ENCODE assay signal across 19 cellular contexts in genomic region chr9:134492721-134493470, GRCh38.
DNase-seq lines count a peak whose midpoint lies in the region; ATAC-seq and TF ChIP-seq lines count a peak whose summit lies in the region.
"Had no signal": no experiment of that assay in that cellular context is flagged by ENCODE, and none has a peak within 500 bp of the region (broad histone marks: within the 10 kb centered on the region; RNA-seq: fewer than 3 reads in every experiment).

No MANE protein-coding gene starts in this region.

- no peaks in the 10 kb centered on the region for H4K20me1 ChIP-seq in fibroblast of lung (ENCODE audit: control insufficient read depth, extremely low read depth, insufficient read depth, low read length)

- H3K9ac ChIP-seq in fibroblast of lung (ENCODE audit: insufficient read depth, low read length), result no peak overlapping the region

- H3K9me3 ChIP-seq in heart left ventricle (no peaks in the 10 kb centered on the region), fibroblast of lung (ENCODE audit: control insufficient read depth, insufficient read depth, low read depth, low read length) (no peaks in the 10 kb centered on the region), vagina (no peaks in the 10 kb centered on the region)

- no peak for TF ChIP-seq POLR2A in heart left ventricle (IDR thresholded peaks at IDR 0.05)
- TF ChIP-seq POLR2A in vagina (IDR thresholded peaks at IDR 0.05), result no peak

- H3K36me3 ChIP-seq in heart left ventricle (no peaks in the 10 kb centered on the region), fibroblast of lung (ENCODE audit: control insufficient read depth, insufficient read depth, low read length) (no peaks in the 10 kb centered on the region), vagina (no peaks in the 10 kb centered on the region)

- H3K27ac ChIP-seq in heart left ventricle (peak overlapping the region in 2 of 12 donors; percentile 28 to 39), fibroblast of lung (ENCODE audit: insufficient read depth, low read length) (peak overlapping the region; percentile 64), vagina (peak overlapping the region; percentile 67)
- H3K27ac ChIP-seq: RWPE1 had no signal

- no peaks in the 10 kb centered on the region for H3K27me3 Mint-ChIP-seq in neural crest cell (ENCODE audit: low read depth)

- TF ChIP-seq CTCF in heart left ventricle (IDR thresholded peaks at IDR 0.05), result no peak
- TF ChIP-seq CTCF in fibroblast of lung (conservative IDR thresholded peaks at IDR 0.05 in 1 of 2, IDR thresholded peaks at IDR 0.05 in 1 of 2; ENCODE audit: low read depth in 1 of 2, low read length in 2 of 2), result no peak
- no peak for TF ChIP-seq CTCF in neural crest cell (conservative IDR thresholded peaks at IDR 0.05)
- no peak for TF ChIP-seq CTCF in vagina (IDR thresholded peaks at IDR 0.05)

- H3K79me2 ChIP-seq in fibroblast of lung (ENCODE audit: control insufficient read depth, insufficient read depth, low read length), result no peaks in the 10 kb centered on the region

- ATAC-seq in Right ventricle myocardium superior (ENCODE audit: poor library complexity) (no peak), heart left ventricle (no peak), HG03457 (IDR thresholded peaks at IDR 0.05; ENCODE audit: unreplicated experiment) (no peak)
- ATAC-seq: naive thymus-derived CD4-positive, alpha-beta T cell; stimulated activated naive CD8-positive, alpha-beta T cell treated with anti-CD3 and anti-CD28 coated beads, Interleukin-15, Interleukin-2, amounts not matched to agents 100 U/mL and 50 U/mL, for 24 hours had no signal

- peak; percentile 36 for DNase-seq in Right ventricle myocardium superior
- DNase-seq in heart left ventricle, result no peak
- no peak for DNase-seq in fibroblast of lung (ENCODE audit: low read depth in 2 of 2)
- no peak for DNase-seq in neural crest cell (ENCODE audit: low read depth, low spot score)
- no peak for DNase-seq in vagina (ENCODE audit: extremely low spot score in 2 of 2)
- DNase-seq in NCI-H748 (lab: John Stamatoyannopoulos, UW; ENCODE audit: unreplicated experiment), result no peak
- no peak for DNase-seq in T-helper 2 cell
- DNase-seq: activated CD4-positive, CD25-positive, alpha-beta regulatory T cell; activated effector memory CD4-positive, alpha-beta T cell treated with Interleukin-2 at 50 U/mL for 16 hours; anterior cingulate cortex; DND-41; naive thymus-derived CD4-positive, alpha-beta T cell; NCI-H1436 treated with DMSO at 0.1 percent for 48 hours; NCI-H2227 treated with DMSO at 0.1 percent for 48 hours; stimulated activated naive CD8-positive, alpha-beta T cell treated with anti-CD3 and anti-CD28 coated beads, Interleukin-15, Interleukin-2, amounts not matched to agents 100 U/mL and 50 U/mL, for 24 hours; T-helper 1 cell had no signal

- H3K27ac Mint-ChIP-seq in neural crest cell (ENCODE audit: unreplicated experiment), result peak overlapping the region; percentile 84
- H3K27ac Mint-ChIP-seq: CD4-positive, alpha-beta T cell had no signal

- H3K4me3 ChIP-seq in heart left ventricle (no peak overlapping the region), fibroblast of lung (replicated peaks in 1 of 4; ENCODE audit: control extremely low read depth in 1 of 4, insufficient read depth in 1 of 4, low read depth in 3 of 4, low read length in 4 of 4) (no peak overlapping the region), vagina (no peak overlapping the region)

- 45 to 55% (median 49%) methylated on average over 21 of the region's 21 CpGs for WGBS in heart left ventricle, 4 donors

- peaks cover 23% of the 10 kb centered on the region for H3K4me1 Mint-ChIP-seq in neural crest cell
- H3K4me1 Mint-ChIP-seq: naive thymus-derived CD4-positive, alpha-beta T cell had no signal

- H3K4me1 ChIP-seq in heart left ventricle, result peaks cover 0 to 28% (median 4%) of the 10 kb centered on the region in 12 donors
- H3K4me1 ChIP-seq in fibroblast of lung (ENCODE audit: control insufficient read depth, extremely low read depth, insufficient read depth, low read length), result peaks cover 11% of the 10 kb centered on the region
- peaks cover 21% of the 10 kb centered on the region for H3K4me1 ChIP-seq in vagina

- no peaks in the 10 kb centered on the region for H3K9me3 Mint-ChIP-seq in neural crest cell
- H3K9me3 Mint-ChIP-seq: CD4-positive, alpha-beta T cell; naive thymus-derived CD4-positive, alpha-beta T cell had no signal

- no peak overlapping the region for H3K4me2 ChIP-seq in fibroblast of lung (ENCODE audit: extremely low read depth, insufficient read depth, low read length)

- no peaks in the 10 kb centered on the region for H3K36me3 Mint-ChIP-seq in neural crest cell (ENCODE audit: low read depth)
- H3K36me3 Mint-ChIP-seq: naive thymus-derived CD4-positive, alpha-beta T cell had no signal

- H3K27me3 ChIP-seq in heart left ventricle (peaks cover 0 to 30% (median 0%) of the 10 kb centered on the region in 9 donors), fibroblast of lung (ENCODE audit: control insufficient read depth, insufficient read depth, low read length) (no peaks in the 10 kb centered on the region), vagina (no peaks in the 10 kb centered on the region)

- no peak overlapping the region for H2AFZ ChIP-seq in fibroblast of lung (ENCODE audit: low read length)

- no peak overlapping the region for H3K4me3 Mint-ChIP-seq in neural crest cell
- H3K4me3 Mint-ChIP-seq: CD4-positive, alpha-beta T cell; naive thymus-derived CD4-positive, alpha-beta T cell had no signal

- intact Hi-C loops in Right ventricle myocardium superior (cut with DNase I) (no loop called here), heart left ventricle (cut with DNase I) (no loop called here), vagina (cut with DNase I) (no loop called here)
